ENCODE assay signal across 18 cellular contexts in the genomic region with DNA sequence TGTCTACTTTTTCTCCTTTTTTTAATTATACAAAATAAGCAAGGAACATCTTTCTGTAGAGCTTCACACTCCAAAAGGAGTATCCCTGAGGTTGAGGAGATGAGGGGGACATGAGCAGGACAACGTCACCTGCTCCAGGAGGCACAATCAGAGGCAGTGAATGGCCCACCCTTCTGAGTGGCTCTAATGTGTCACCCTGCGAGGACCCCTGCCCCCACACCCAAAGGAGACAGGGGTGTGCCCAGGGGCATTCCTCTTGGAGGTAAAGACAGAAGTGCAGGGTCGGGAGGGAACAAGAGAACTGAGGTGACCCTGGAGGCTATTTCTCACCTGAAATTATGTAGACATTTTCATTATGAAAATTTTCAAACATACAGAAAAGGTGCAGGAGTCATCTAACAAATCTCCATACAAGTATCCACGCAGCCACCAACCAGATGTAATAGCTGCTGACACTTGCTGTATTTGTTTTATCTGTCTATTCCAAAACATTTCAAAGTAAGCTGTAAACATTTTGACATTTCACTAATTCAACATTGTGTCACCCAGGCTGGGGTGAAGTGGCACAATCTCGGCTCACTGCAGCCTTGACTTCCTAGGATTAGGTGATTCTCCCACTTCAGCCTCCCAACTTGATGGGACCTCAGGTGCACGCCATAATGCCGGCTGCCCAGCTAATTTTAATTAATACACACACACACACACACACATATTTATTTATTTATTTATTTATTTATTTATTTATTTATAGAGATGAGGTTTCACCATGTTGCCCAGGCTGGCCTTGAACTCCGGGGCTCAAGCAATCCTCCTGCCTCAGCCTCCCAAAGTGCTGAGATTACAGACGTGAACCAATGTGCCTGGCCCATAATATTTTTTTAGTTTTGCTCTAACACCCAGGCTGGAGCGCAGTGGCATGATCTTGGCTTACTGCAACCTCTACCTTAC.
A peak's percentile ranks its signal among the peaks of the same experiment; 100 is the strongest.
DNase-seq lines count a peak whose midpoint lies in the region; ATAC-seq and TF ChIP-seq lines count a peak whose summit lies in the region.
"Had no signal": no experiment of that assay in that cellular context is flagged by ENCODE, and none has a peak within 500 bp of the region (broad histone marks: within the 10 kb centered on the region; RNA-seq: fewer than 3 reads in every experiment).

No MANE protein-coding gene starts in this region.

- H3K36me3 Mint-ChIP-seq in activated CD8-positive, alpha-beta T cell treated with anti-CD3 and anti-CD28 coated beads, Interleukin-2, amount 10 ng/mL, durations not matched to agents 7 days and 5 days (ENCODE audit: low read depth): no peaks in the 10 kb centered on the region
- no peaks in the 10 kb centered on the region for H3K36me3 Mint-ChIP-seq in activated CD8-positive, alpha-beta T cell treated with anti-CD3 and anti-CD28 coated beads for 36 hours (ENCODE audit: low read depth)
- H3K36me3 Mint-ChIP-seq: CD4-positive, CD25-positive, alpha-beta regulatory T cell; CD8-positive, alpha-beta T cell had no signal

- no peak overlapping the region for H3K27ac Mint-ChIP-seq in activated CD8-positive, alpha-beta T cell treated with anti-CD3 and anti-CD28 coated beads, Interleukin-2, amount 10 ng/mL, durations not matched to agents 7 days and 5 days
- H3K27ac Mint-ChIP-seq in activated CD8-positive, alpha-beta T cell treated with anti-CD3 and anti-CD28 coated beads for 36 hours: no peak overlapping the region
- H3K27ac Mint-ChIP-seq: B cell; CD4-positive, CD25-positive, alpha-beta regulatory T cell; CD8-positive, alpha-beta T cell had no signal

- no peak overlapping the region for H3K27ac ChIP-seq in HEK293 (ENCODE audit: extremely low read depth, low read depth, low read length)
- no peak overlapping the region for H3K27ac ChIP-seq in left lung
- H3K27ac ChIP-seq: 22Rv1, BLaER1, C4-2B had no signal

- POLR2A ChIA-PET in activated CD8-positive, alpha-beta T cell treated with anti-CD3 and anti-CD28 coated beads, Interleukin-2, amount 10 ng/mL, durations not matched to agents 7 days and 5 days (lab: Charles Lee): interaction anchor here (0.6 kb wide), 1 partner anchor 511 kb away, joined by 4 read pairs; no protein-coding TSS in a partner anchor
- POLR2A ChIA-PET in activated CD8-positive, alpha-beta T cell treated with anti-CD3 and anti-CD28 coated beads for 36 hours (lab: Charles Lee): no interaction called here
- POLR2A ChIA-PET in HEK293 (lab: Yijun Ruan, JAX): no interaction called here

- no peaks in the 10 kb centered on the region for H3K9me3 Mint-ChIP-seq in activated CD8-positive, alpha-beta T cell treated with anti-CD3 and anti-CD28 coated beads, Interleukin-2, amount 10 ng/mL, durations not matched to agents 7 days and 5 days (ENCODE audit: insufficient read depth)
- H3K9me3 Mint-ChIP-seq in activated CD8-positive, alpha-beta T cell treated with anti-CD3 and anti-CD28 coated beads for 36 hours: no peaks in the 10 kb centered on the region
- H3K9me3 Mint-ChIP-seq: CD4-positive, CD25-positive, alpha-beta regulatory T cell; CD8-positive, alpha-beta T cell had no signal

- H3K36me3 ChIP-seq in HEK293 (ENCODE audit: control insufficient read depth in 2 of 2, insufficient read depth in 1 of 2, low read length in 2 of 2) (no peaks in the 10 kb centered on the region), left lung (no peaks in the 10 kb centered on the region)
- H3K36me3 ChIP-seq: BLaER1, HAP-1 had no signal

- H3K4me3 ChIP-seq in HEK293 (ENCODE audit: low read depth, low read length) (no peak overlapping the region), left lung (no peak overlapping the region)
- H3K4me3 ChIP-seq: BLaER1, HAP-1 had no signal

- H3K9me3 ChIP-seq in HEK293 (ENCODE audit: control insufficient read depth, insufficient read depth, low read depth, low read length): no peaks in the 10 kb centered on the region
- no peaks in the 10 kb centered on the region for H3K9me3 ChIP-seq in left lung
- H3K9me3 ChIP-seq: BLaER1, Caco-2, HAP-1 had no signal

- no peak overlapping the region for H3K4me3 Mint-ChIP-seq in activated CD8-positive, alpha-beta T cell treated with anti-CD3 and anti-CD28 coated beads, Interleukin-2, amount 10 ng/mL, durations not matched to agents 7 days and 5 days
- no peak overlapping the region for H3K4me3 Mint-ChIP-seq in activated CD8-positive, alpha-beta T cell treated with anti-CD3 and anti-CD28 coated beads for 36 hours
- H3K4me3 Mint-ChIP-seq: B cell; CD4-positive, CD25-positive, alpha-beta regulatory T cell; CD8-positive, alpha-beta T cell had no signal

- ATAC-seq in activated CD8-positive, alpha-beta T cell treated with anti-CD3 and anti-CD28 coated beads, Interleukin-2, amount 10 ng/mL, durations not matched to agents 7 days and 5 days: no peak
- ATAC-seq in activated CD8-positive, alpha-beta T cell treated with anti-CD3 and anti-CD28 coated beads for 36 hours: no peak
- no peak for ATAC-seq in left lung
- ATAC-seq: CD8-positive, alpha-beta T cell had no signal

- H3K4me1 ChIP-seq in HEK293 (ENCODE audit: control insufficient read depth, insufficient read depth, low read length): peaks cover 3% of the 10 kb centered on the region; the same call in 1 of the 2 replicates
- H3K4me1 ChIP-seq in left lung: peaks cover 0 to 5% of the 10 kb centered on the region in 2 donors

- TF ChIP-seq CTCF in activated CD8-positive, alpha-beta T cell treated with anti-CD3 and anti-CD28 coated beads for 36 hours (IDR thresholded peaks at IDR 0.05): no peak
- TF ChIP-seq CTCF in HEK293 (tag by site-specific recombination; IDR thresholded peaks at IDR 0.05) (no peak), left lung (IDR thresholded peaks at IDR 0.05) (no peak)

- H3K4me1 Mint-ChIP-seq in activated CD8-positive, alpha-beta T cell treated with anti-CD3 and anti-CD28 coated beads, Interleukin-2, amount 10 ng/mL, durations not matched to agents 7 days and 5 days (ENCODE audit: low read depth): no peaks in the 10 kb centered on the region
- H3K4me1 Mint-ChIP-seq in activated CD8-positive, alpha-beta T cell treated with anti-CD3 and anti-CD28 coated beads for 36 hours (ENCODE audit: low read depth): peaks cover 5% of the 10 kb centered on the region

- peaks cover 0 to 8% of the 10 kb centered on the region in 2 donors for H3K27me3 ChIP-seq in left lung
- H3K27me3 ChIP-seq: BLaER1 had no signal

- CTCF ChIA-PET in activated CD8-positive, alpha-beta T cell treated with anti-CD3 and anti-CD28 coated beads, Interleukin-2, amount 10 ng/mL, durations not matched to agents 7 days and 5 days (lab: Charles Lee): interaction anchor here (1.1 to 1.2 kb wide), 2 partner anchors 11 to 29 kb away, joined by 3 read pairs; no protein-coding TSS in a partner anchor
- CTCF ChIA-PET in activated CD8-positive, alpha-beta T cell treated with anti-CD3 and anti-CD28 coated beads for 36 hours (lab: Charles Lee): interaction anchor here (1.0 to 1.9 kb wide), 3 partner anchors 11 to 171 kb away, joined by 3 to 7 read pairs (median 3); no protein-coding TSS in a partner anchor
- CTCF ChIA-PET in HEK293 (lab: Yijun Ruan, JAX): interaction anchor here (1.3 to 1.6 kb wide), 3 partner anchors 9 to 346 kb away, joined by 4 to 10 read pairs (median 4); no protein-coding TSS in a partner anchor

- intact Hi-C loops in activated CD8-positive, alpha-beta T cell treated with anti-CD3 and anti-CD28 coated beads for 36 hours (cut with micrococcal nuclease): loop anchor here (10.0 kb wide), 1 partner anchor 175 kb away; no protein-coding TSS in a partner anchor
- intact Hi-C loops in posterior vena cava (cut with DNase I) (loop anchor here in 1 of 2 donors (10.0 kb wide), 2 partner anchors 245 to 345 kb away; no protein-coding TSS in a partner anchor), left lung (cut with DNase I) (no loop called here)

- H3K27me3 Mint-ChIP-seq in activated CD8-positive, alpha-beta T cell treated with anti-CD3 and anti-CD28 coated beads, Interleukin-2, amount 10 ng/mL, durations not matched to agents 7 days and 5 days (ENCODE audit: low read depth): peaks cover 24% of the 10 kb centered on the region
- H3K27me3 Mint-ChIP-seq in activated CD8-positive, alpha-beta T cell treated with anti-CD3 and anti-CD28 coated beads for 36 hours: no peaks in the 10 kb centered on the region

- DNase-seq in activated CD8-positive, alpha-beta T cell treated with anti-CD3 and anti-CD28 coated beads, Interleukin-2, amount 10 ng/mL, durations not matched to agents 7 days and 5 days: peak; percentile 9
- no peak for DNase-seq in activated CD8-positive, alpha-beta T cell treated with anti-CD3 and anti-CD28 coated beads for 36 hours
- peak; percentile 26 for DNase-seq in islet precursor cell
- DNase-seq in posterior vena cava (ENCODE audit: low spot score): peak; percentile 58
- DNase-seq in germinal center (ENCODE audit: low spot score): no peak
- no peak for DNase-seq in left lung
- DNase-seq: Caco-2; CD4-positive, CD25-positive, alpha-beta regulatory T cell; CD8-positive, alpha-beta T cell; DMS153; DND-41; GOT3 had no signal

TF ChIP-seq in HEK293, 187 proteins besides CTCF, POLR2A, EP300 and RAD21 (continues in another document):
- TF ChIP-seq ZNF473 (tag by site-specific recombination; IDR thresholded peaks at IDR 0.05): no peak
- no peak for TF ChIP-seq HOXC10 (CRISPR knock-in tag; IDR thresholded peaks at IDR 0.05)
- no peak for TF ChIP-seq SP2 (tag by site-specific recombination; IDR thresholded peaks at IDR 0.05)
- peak; percentile 65 for TF ChIP-seq ZNF266 (tag by site-specific recombination; IDR thresholded peaks at IDR 0.05; ENCODE audit: low read depth)
- TF ChIP-seq SCRT1 (tag by site-specific recombination; IDR thresholded peaks at IDR 0.05; ENCODE audit: borderline replicate concordance): no peak
- TF ChIP-seq ZNF596 (tag by site-specific recombination; IDR thresholded peaks at IDR 0.05): no peak
- TF ChIP-seq ZNF560 (tag by site-specific recombination; IDR thresholded peaks at IDR 0.05; ENCODE audit: borderline replicate concordance): no peak
- peak; percentile 85; the same call in 1 of the 2 replicates for TF ChIP-seq ZNF394 (tag by site-specific recombination; IDR thresholded peaks at IDR 0.05; ENCODE audit: borderline replicate concordance)
- TF ChIP-seq MEIS1 (CRISPR knock-in tag; IDR thresholded peaks at IDR 0.05; ENCODE audit: borderline replicate concordance): no peak
- TF ChIP-seq KLF8 (tag by site-specific recombination; IDR thresholded peaks at IDR 0.05): no peak
- TF ChIP-seq YY1 (tag by site-specific recombination; IDR thresholded peaks at IDR 0.05): no peak
- no peak for TF ChIP-seq ZNF549 (tag by site-specific recombination; IDR thresholded peaks at IDR 0.05)

Comparison
In these comparisons a context has a peak if more than half of its experiments do, and no peak if none do; other contexts are left out.
1. DNase-seq: peak in activated CD8-positive, alpha-beta T cell treated with anti-CD3 and anti-CD28 coated beads, Interleukin-2, amount 10 ng/mL, durations not matched to agents 7 days and 5 days (single experiment), islet precursor cell (single experiment) and posterior vena cava (single experiment); none in activated CD8-positive, alpha-beta T cell treated with anti-CD3 and anti-CD28 coated beads for 36 hours (single experiment), germinal center (single experiment) and left lung (0 of 2).